3 cellular contexts compared by ENCODE assay signal in the genomic region with DNA sequence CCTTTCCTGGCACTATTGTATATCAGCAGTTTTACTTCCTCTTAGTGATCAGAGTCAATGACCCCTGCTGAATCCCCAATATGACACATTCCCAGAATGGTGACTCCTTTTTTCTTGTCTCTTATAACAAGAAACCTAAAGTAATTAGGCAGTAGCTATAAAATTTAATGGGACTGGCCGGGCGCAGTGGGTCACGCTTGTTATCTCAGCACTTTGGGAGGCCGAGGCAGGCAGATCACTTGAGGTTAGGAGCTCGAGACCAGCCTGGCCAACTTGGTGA.
A peak's percentile ranks its signal among the peaks of the same experiment; 100 is the strongest.
TF ChIP-seq lines count a peak whose summit lies in the region.

No MANE protein-coding gene starts in this region.

TF ChIP-seq in liver, 16 proteins besides CTCF, POLR2A, EP300 and RAD21:
- TF ChIP-seq RXRA (IDR thresholded peaks at IDR 0.05) (no peak), MAX (IDR thresholded peaks at IDR 0.05) (no peak), YY1 (IDR thresholded peaks at IDR 0.05) (no peak), FOXA1 (IDR thresholded peaks at IDR 0.05) (no peak), NR2F2 (IDR thresholded peaks at IDR 0.05) (no peak), SP1 (IDR thresholded peaks at IDR 0.05) (no peak), EGR1 (IDR thresholded peaks at IDR 0.05; ENCODE audit: low read depth in 2 of 2) (no peak), TAF1 (conservative IDR thresholded peaks at IDR 0.05) (no peak)
- TF ChIP-seq, protein P1, sequence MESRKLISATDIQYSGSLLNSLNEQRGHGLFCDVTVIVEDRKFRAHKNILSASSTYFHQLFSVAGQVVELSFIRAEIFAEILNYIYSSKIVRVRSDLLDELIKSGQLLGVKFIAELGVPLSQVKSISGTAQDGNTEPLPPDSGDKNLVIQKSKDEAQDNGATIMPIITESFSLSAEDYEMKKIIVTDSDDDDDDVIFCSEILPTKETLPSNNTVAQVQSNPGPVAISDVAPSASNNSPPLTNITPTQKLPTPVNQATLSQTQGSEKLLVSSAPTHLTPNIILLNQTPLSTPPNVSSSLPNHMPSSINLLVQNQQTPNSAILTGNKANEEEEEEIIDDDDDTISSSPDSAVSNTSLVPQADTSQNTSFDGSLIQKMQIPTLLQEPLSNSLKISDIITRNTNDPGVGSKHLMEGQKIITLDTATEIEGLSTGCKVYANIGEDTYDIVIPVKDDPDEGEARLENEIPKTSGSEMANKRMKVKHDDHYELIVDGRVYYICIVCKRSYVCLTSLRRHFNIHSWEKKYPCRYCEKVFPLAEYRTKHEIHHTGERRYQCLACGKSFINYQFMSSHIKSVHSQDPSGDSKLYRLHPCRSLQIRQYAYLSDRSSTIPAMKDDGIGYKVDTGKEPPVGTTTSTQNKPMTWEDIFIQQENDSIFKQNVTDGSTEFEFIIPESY (IDR thresholded peaks at IDR 0.05), result no peak
- TF ChIP-seq, protein P2, sequence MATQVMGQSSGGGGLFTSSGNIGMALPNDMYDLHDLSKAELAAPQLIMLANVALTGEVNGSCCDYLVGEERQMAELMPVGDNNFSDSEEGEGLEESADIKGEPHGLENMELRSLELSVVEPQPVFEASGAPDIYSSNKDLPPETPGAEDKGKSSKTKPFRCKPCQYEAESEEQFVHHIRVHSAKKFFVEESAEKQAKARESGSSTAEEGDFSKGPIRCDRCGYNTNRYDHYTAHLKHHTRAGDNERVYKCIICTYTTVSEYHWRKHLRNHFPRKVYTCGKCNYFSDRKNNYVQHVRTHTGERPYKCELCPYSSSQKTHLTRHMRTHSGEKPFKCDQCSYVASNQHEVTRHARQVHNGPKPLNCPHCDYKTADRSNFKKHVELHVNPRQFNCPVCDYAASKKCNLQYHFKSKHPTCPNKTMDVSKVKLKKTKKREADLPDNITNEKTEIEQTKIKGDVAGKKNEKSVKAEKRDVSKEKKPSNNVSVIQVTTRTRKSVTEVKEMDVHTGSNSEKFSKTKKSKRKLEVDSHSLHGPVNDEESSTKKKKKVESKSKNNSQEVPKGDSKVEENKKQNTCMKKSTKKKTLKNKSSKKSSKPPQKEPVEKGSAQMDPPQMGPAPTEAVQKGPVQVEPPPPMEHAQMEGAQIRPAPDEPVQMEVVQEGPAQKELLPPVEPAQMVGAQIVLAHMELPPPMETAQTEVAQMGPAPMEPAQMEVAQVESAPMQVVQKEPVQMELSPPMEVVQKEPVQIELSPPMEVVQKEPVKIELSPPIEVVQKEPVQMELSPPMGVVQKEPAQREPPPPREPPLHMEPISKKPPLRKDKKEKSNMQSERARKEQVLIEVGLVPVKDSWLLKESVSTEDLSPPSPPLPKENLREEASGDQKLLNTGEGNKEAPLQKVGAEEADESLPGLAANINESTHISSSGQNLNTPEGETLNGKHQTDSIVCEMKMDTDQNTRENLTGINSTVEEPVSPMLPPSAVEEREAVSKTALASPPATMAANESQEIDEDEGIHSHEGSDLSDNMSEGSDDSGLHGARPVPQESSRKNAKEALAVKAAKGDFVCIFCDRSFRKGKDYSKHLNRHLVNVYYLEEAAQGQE (IDR thresholded peaks at IDR 0.05), result no peak

TF ChIP-seq in HepG2, 621 proteins besides CTCF, POLR2A, EP300 and RAD21:
- no peak for TF ChIP-seq SCMH1 (CRISPR knock-in tag; IDR thresholded peaks at IDR 0.05; ENCODE audit: borderline replicate concordance)
- no peak for TF ChIP-seq EED (CRISPR knock-in tag; IDR thresholded peaks at IDR 0.05)
- TF ChIP-seq FOXK2 (IDR thresholded peaks at IDR 0.05), result no peak
- no peak for TF ChIP-seq HDAC6 (IDR thresholded peaks at IDR 0.05; ENCODE audit: low read depth, low read length)

TF ChIP-seq in K562, 482 proteins besides CTCF, POLR2A, EP300 and RAD21:
- TF ChIP-seq ZNF408 (CRISPR knock-in tag; IDR thresholded peaks at IDR 0.05; ENCODE audit: low read depth) (no peak), PHF20 (IDR thresholded peaks at IDR 0.05; ENCODE audit: partially characterized antibody) (no peak), NR4A1 (CRISPR knock-in tag; IDR thresholded peaks at IDR 0.05) (no peak), NR4A1 (tag; IDR thresholded peaks at IDR 0.05) (0 out of 2 replicates have a peak, but pooled peaks have one; percentile 14), HMG20A (CRISPR knock-in tag; conservative IDR thresholded peaks at IDR 0.05) (no peak), ZNF445 (CRISPR knock-in tag; IDR thresholded peaks at IDR 0.05; ENCODE audit: low read depth) (no peak), FOXK2 (conservative IDR thresholded peaks at IDR 0.05 in 1 of 2, IDR thresholded peaks at IDR 0.05 in 1 of 2; ENCODE audit: low read depth in 2 of 2) (no peak), TBP (optimal IDR thresholded peaks at IDR 0.05; ENCODE audit: low read depth, low read length) (no peak), ZNF316 (IDR thresholded peaks at IDR 0.05) (no peak), YBX1 (IDR thresholded peaks at IDR 0.05) (no peak), EP400 (IDR thresholded peaks at IDR 0.05) (no peak), AFF1 (IDR thresholded peaks at IDR 0.05; ENCODE audit: low read depth in 1 of 2, partially characterized antibody in 2 of 2) (no peak), ZNF431 (CRISPR knock-in tag; IDR thresholded peaks at IDR 0.05) (no peak), CHD4 (IDR thresholded peaks at IDR 0.05; ENCODE audit: insufficient read depth, insufficient replicate concordance, low read depth, low read length, poor library complexity, severe bottlenecking) (no peak), GABPB2 (CRISPR knock-in tag; conservative IDR thresholded peaks at IDR 0.05) (no peak), HCFC1 (IDR thresholded peaks at IDR 0.05; ENCODE audit: low read depth, low read length) (no peak), CCAR2 (IDR thresholded peaks at IDR 0.05; ENCODE audit: low read depth, low read length) (no peak), USF1 (CRISPR knock-in tag; IDR thresholded peaks at IDR 0.05) (no peak), ZNF140 (CRISPR knock-in tag; IDR thresholded peaks at IDR 0.05) (no peak), CSDE1 (IDR thresholded peaks at IDR 0.05) (0 out of 4 replicates have a peak, but pooled peaks of 1 of the 2 experiments have one; percentile 2), ZNF184 (CRISPR knock-in tag; IDR thresholded peaks at IDR 0.05) (no peak), ZKSCAN8 (CRISPR knock-in tag; IDR thresholded peaks at IDR 0.05) (0 out of 2 replicates have a peak, but pooled peaks have one; percentile 16)
- TF ChIP-seq, protein P3, sequence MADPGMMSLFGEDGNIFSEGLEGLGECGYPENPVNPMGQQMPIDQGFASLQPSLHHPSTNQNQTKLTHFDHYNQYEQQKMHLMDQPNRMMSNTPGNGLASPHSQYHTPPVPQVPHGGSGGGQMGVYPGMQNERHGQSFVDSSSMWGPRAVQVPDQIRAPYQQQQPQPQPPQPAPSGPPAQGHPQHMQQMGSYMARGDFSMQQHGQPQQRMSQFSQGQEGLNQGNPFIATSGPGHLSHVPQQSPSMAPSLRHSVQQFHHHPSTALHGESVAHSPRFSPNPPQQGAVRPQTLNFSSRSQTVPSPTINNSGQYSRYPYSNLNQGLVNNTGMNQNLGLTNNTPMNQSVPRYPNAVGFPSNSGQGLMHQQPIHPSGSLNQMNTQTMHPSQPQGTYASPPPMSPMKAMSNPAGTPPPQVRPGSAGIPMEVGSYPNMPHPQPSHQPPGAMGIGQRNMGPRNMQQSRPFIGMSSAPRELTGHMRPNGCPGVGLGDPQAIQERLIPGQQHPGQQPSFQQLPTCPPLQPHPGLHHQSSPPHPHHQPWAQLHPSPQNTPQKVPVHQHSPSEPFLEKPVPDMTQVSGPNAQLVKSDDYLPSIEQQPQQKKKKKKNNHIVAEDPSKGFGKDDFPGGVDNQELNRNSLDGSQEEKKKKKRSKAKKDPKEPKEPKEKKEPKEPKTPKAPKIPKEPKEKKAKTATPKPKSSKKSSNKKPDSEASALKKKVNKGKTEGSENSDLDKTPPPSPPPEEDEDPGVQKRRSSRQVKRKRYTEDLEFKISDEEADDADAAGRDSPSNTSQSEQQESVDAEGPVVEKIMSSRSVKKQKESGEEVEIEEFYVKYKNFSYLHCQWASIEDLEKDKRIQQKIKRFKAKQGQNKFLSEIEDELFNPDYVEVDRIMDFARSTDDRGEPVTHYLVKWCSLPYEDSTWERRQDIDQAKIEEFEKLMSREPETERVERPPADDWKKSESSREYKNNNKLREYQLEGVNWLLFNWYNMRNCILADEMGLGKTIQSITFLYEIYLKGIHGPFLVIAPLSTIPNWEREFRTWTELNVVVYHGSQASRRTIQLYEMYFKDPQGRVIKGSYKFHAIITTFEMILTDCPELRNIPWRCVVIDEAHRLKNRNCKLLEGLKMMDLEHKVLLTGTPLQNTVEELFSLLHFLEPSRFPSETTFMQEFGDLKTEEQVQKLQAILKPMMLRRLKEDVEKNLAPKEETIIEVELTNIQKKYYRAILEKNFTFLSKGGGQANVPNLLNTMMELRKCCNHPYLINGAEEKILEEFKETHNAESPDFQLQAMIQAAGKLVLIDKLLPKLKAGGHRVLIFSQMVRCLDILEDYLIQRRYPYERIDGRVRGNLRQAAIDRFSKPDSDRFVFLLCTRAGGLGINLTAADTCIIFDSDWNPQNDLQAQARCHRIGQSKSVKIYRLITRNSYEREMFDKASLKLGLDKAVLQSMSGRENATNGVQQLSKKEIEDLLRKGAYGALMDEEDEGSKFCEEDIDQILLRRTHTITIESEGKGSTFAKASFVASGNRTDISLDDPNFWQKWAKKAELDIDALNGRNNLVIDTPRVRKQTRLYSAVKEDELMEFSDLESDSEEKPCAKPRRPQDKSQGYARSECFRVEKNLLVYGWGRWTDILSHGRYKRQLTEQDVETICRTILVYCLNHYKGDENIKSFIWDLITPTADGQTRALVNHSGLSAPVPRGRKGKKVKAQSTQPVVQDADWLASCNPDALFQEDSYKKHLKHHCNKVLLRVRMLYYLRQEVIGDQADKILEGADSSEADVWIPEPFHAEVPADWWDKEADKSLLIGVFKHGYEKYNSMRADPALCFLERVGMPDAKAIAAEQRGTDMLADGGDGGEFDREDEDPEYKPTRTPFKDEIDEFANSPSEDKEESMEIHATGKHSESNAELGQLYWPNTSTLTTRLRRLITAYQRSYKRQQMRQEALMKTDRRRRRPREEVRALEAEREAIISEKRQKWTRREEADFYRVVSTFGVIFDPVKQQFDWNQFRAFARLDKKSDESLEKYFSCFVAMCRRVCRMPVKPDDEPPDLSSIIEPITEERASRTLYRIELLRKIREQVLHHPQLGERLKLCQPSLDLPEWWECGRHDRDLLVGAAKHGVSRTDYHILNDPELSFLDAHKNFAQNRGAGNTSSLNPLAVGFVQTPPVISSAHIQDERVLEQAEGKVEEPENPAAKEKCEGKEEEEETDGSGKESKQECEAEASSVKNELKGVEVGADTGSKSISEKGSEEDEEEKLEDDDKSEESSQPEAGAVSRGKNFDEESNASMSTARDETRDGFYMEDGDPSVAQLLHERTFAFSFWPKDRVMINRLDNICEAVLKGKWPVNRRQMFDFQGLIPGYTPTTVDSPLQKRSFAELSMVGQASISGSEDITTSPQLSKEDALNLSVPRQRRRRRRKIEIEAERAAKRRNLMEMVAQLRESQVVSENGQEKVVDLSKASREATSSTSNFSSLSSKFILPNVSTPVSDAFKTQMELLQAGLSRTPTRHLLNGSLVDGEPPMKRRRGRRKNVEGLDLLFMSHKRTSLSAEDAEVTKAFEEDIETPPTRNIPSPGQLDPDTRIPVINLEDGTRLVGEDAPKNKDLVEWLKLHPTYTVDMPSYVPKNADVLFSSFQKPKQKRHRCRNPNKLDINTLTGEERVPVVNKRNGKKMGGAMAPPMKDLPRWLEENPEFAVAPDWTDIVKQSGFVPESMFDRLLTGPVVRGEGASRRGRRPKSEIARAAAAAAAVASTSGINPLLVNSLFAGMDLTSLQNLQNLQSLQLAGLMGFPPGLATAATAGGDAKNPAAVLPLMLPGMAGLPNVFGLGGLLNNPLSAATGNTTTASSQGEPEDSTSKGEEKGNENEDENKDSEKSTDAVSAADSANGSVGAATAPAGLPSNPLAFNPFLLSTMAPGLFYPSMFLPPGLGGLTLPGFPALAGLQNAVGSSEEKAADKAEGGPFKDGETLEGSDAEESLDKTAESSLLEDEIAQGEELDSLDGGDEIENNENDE (IDR thresholded peaks at IDR 0.05; ENCODE audit: low read depth, low read length), result no peak
